In genomic region chr1:109995536-109995935, GRCh38 we compare ENCODE assay signal across 20 cellular contexts. TPM values are rescaled to one million over a fixed set of nuclear protein-coding genes. Genes with fewer than 3 reads are reported as not detected.
DNase-seq lines count a peak whose midpoint lies in the region; ATAC-seq and TF ChIP-seq lines count a peak whose summit lies in the region.
"Had no signal": no experiment of that assay in that cellular context is flagged by ENCODE, and none has a peak within 500 bp of the region (broad histone marks: within the 10 kb centered on the region; RNA-seq: fewer than 3 reads in every experiment).

No MANE protein-coding gene starts in this region.

- no peaks in the 10 kb centered on the region for H3K9me3 ChIP-seq in breast epithelium
- no peaks in the 10 kb centered on the region for H3K9me3 ChIP-seq in gastroesophageal sphincter
- H3K9me3 ChIP-seq in parathyroid adenoma (ENCODE audit: control insufficient read depth, low read length): no peaks in the 10 kb centered on the region
- no peaks in the 10 kb centered on the region for H3K9me3 ChIP-seq in upper lobe of right lung
- no peaks in the 10 kb centered on the region for H3K9me3 ChIP-seq in CD4-positive, alpha-beta memory T cell (ENCODE audit: control insufficient read depth in 1 of 2, low read length in 2 of 2)
- H3K9me3 ChIP-seq: A549; BLaER1 treated with 17β-estradiol and CSF1 and Interleukin-3, amounts not matched to agents 10 nM and 100 nM had no signal

- no peak overlapping the region for H2AFZ ChIP-seq in parathyroid adenoma
- H2AFZ ChIP-seq: neural progenitor cell had no signal

- H3K9me3 Mint-ChIP-seq in MCF 10A (ENCODE audit: unreplicated experiment): no peaks in the 10 kb centered on the region
- no peaks in the 10 kb centered on the region for H3K9me3 Mint-ChIP-seq in nephron progenitor cell
- H3K9me3 Mint-ChIP-seq in CD4-positive, alpha-beta memory T cell: no peaks in the 10 kb centered on the region
- H3K9me3 Mint-ChIP-seq: neural progenitor cell had no signal

- H3K79me2 ChIP-seq in parathyroid adenoma: peaks cover 15% of the 10 kb centered on the region

- no peaks in the 10 kb centered on the region for H3K27me3 Mint-ChIP-seq in MCF 10A (ENCODE audit: insufficient read depth, unreplicated experiment)
- H3K27me3 Mint-ChIP-seq in nephron progenitor cell (ENCODE audit: low read depth, poor library complexity): no peaks in the 10 kb centered on the region
- H3K27me3 Mint-ChIP-seq in CD4-positive, alpha-beta memory T cell: no peaks in the 10 kb centered on the region
- H3K27me3 Mint-ChIP-seq: activated naive CD8-positive, alpha-beta T cell had no signal

- BruUV-seq in MCF 10A (replicated peaks; lab: Mats Ljungman, UMichigan): no TSS peak

- CTCF ChIA-PET in MCF 10A (lab: Yijun Ruan, JAX): interaction anchor here (0.7 to 7.3 kb wide), 8 partner anchors 11 to 356 kb away, joined by 3 to 49 read pairs (median 8); partner anchors contain the start of gene AHCYL1
- CTCF ChIA-PET in CD4-positive, alpha-beta memory T cell (lab: Charles Lee; ENCODE audit: partially characterized antibody): interaction anchor here (3.4 kb wide), 2 partner anchors 11 to 355 kb away, joined by 9 to 12 read pairs; partner anchors contain the start of gene AHCYL1

- H3K36me3 Mint-ChIP-seq in MCF 10A (ENCODE audit: insufficient read depth, unreplicated experiment): peaks cover 6% of the 10 kb centered on the region
- peaks cover 38% of the 10 kb centered on the region for H3K36me3 Mint-ChIP-seq in nephron progenitor cell (ENCODE audit: low read depth)
- peaks cover 8 to 16% of the 10 kb centered on the region in 2 donors for H3K36me3 Mint-ChIP-seq in CD4-positive, alpha-beta memory T cell

- peaks cover 0 to 6% of the 10 kb centered on the region in 2 donors for H3K4me1 ChIP-seq in breast epithelium
- peaks cover 15 to 91% (median 33%) of the 10 kb centered on the region in 3 donors for H3K4me1 ChIP-seq in gastroesophageal sphincter
- H3K4me1 ChIP-seq in parathyroid adenoma: peaks cover 11% of the 10 kb centered on the region
- peaks cover 45% of the 10 kb centered on the region for H3K4me1 ChIP-seq in upper lobe of right lung
- no peaks in the 10 kb centered on the region for H3K4me1 ChIP-seq in CD4-positive, alpha-beta memory T cell (ENCODE audit: insufficient read depth, low read length)

- H3K4me1 Mint-ChIP-seq in MCF 10A (ENCODE audit: insufficient read depth, unreplicated experiment) (peaks cover 37% of the 10 kb centered on the region), nephron progenitor cell (peaks cover 29% of the 10 kb centered on the region)
- H3K4me1 Mint-ChIP-seq in CD4-positive, alpha-beta memory T cell: peaks cover 7 to 13% (median 10%) of the 10 kb centered on the region in 4 donors

- H3K36me3 ChIP-seq in breast epithelium (no peaks in the 10 kb centered on the region), gastroesophageal sphincter (no peaks in the 10 kb centered on the region), parathyroid adenoma (ENCODE audit: control insufficient read depth, insufficient read depth, low read length) (no peaks in the 10 kb centered on the region), upper lobe of right lung (no peaks in the 10 kb centered on the region)
- H3K36me3 ChIP-seq in CD4-positive, alpha-beta memory T cell (ENCODE audit: insufficient read depth, low read length): no peaks in the 10 kb centered on the region

- peak overlapping the region; percentile 50 for H3K4me2 ChIP-seq in parathyroid adenoma (ENCODE audit: low read length)
- H3K4me2 ChIP-seq: neural progenitor cell had no signal

- H3K4me3 Mint-ChIP-seq in MCF 10A (ENCODE audit: unreplicated experiment) (no peak overlapping the region), nephron progenitor cell (no peak overlapping the region)
- no peak overlapping the region for H3K4me3 Mint-ChIP-seq in CD4-positive, alpha-beta memory T cell
- H3K4me3 Mint-ChIP-seq: activated naive CD8-positive, alpha-beta T cell; neural progenitor cell had no signal

- intact Hi-C loops in MCF 10A (cut with micrococcal nuclease): no loop called here
- intact Hi-C loops in breast epithelium (cut with DNase I; ENCODE audit: low total_unique reads): no loop called here
- intact Hi-C loops in upper lobe of right lung (cut with DNase I): no loop called here
- intact Hi-C loops in CD4-positive, alpha-beta memory T cell (cut with micrococcal nuclease): no loop called here

- no peak for ATAC-seq in gastroesophageal sphincter
- ATAC-seq in upper lobe of right lung: peak; percentile 72
- ATAC-seq: right cardiac atrium had no signal

- TF ChIP-seq CTCF in MCF 10A (IDR thresholded peaks at IDR 0.05; ENCODE audit: unreplicated experiment) (no peak), breast epithelium (IDR thresholded peaks at IDR 0.05) (no peak), gastroesophageal sphincter (IDR thresholded peaks at IDR 0.05) (no peak), parathyroid adenoma (IDR thresholded peaks at IDR 0.05) (no peak), upper lobe of right lung (IDR thresholded peaks at IDR 0.05) (no peak), nephron progenitor cell (IDR thresholded peaks at IDR 0.05) (no peak)

- H3K27ac ChIP-seq in breast epithelium (peak overlapping the region in 1 of 2 donors; percentile 33), gastroesophageal sphincter (peak overlapping the region; percentile 70 to 80 (median 74)), parathyroid adenoma (peak overlapping the region; percentile 15), upper lobe of right lung (no peak overlapping the region)
- no peak overlapping the region for H3K27ac ChIP-seq in CD4-positive, alpha-beta memory T cell (ENCODE audit: low read depth, low read length)
- H3K27ac ChIP-seq: A549; BLaER1 treated with 17β-estradiol and CSF1 and Interleukin-3, amounts not matched to agents 10 nM and 100 nM; neural progenitor cell had no signal

- no peak for TF ChIP-seq EP300 in gastroesophageal sphincter (IDR thresholded peaks at IDR 0.05)

- DNase-seq in MCF 10A (ENCODE audit: unreplicated experiment) (peak; percentile 61), breast epithelium (ENCODE audit: low spot score in 2 of 2) (no peak), upper lobe of right lung (no peak), CD1c-positive myeloid dendritic cell (ENCODE audit: extremely low spot score) (no peak), nephron progenitor cell (no peak)
- DNase-seq in CD4-positive, alpha-beta memory T cell: no peak
- DNase-seq: activated CD4-positive, CD25-positive, alpha-beta regulatory T cell treated with anti-CD3 and anti-CD28 coated beads, Interleukin-2, amount 50 U/mL, for 72 hours; activated CD8-positive, alpha-beta memory T cell treated with anti-CD3 and anti-CD28 coated beads for 24 hours; foreskin fibroblast; kidney; NCI-H1092; NCI-H2029; right cardiac atrium; stimulated activated CD8-positive, alpha-beta memory T cell treated with anti-CD3 and anti-CD28 coated beads, Interleukin-4, amount 100 ng/mL, for 48 hours had no signal

- POLR2A ChIA-PET in MCF 10A (lab: Yijun Ruan, JAX): interaction anchor here (0.6 to 4.6 kb wide), 8 partner anchors 11 to 449 kb away, joined by 3 to 45 read pairs (median 4); partner anchors contain the start of genes AHCYL1 and GNAI3
- POLR2A ChIA-PET in CD4-positive, alpha-beta memory T cell (lab: Charles Lee; ENCODE audit: partially characterized antibody): no interaction called here

- no peak for TF ChIP-seq POLR2A in breast epithelium (IDR thresholded peaks at IDR 0.05)
- no peak for TF ChIP-seq POLR2A in gastroesophageal sphincter (IDR thresholded peaks at IDR 0.05)

- 94 to 100% methylated on average over 2 of the region's 2 CpGs for WGBS in gastroesophageal sphincter (ENCODE audit: low coverage in 1 of 2), 2 donors

- no peak overlapping the region for H3K9ac ChIP-seq in parathyroid adenoma
- H3K9ac ChIP-seq: BLaER1 treated with 17β-estradiol and CSF1 and Interleukin-3, amounts not matched to agents 10 nM and 100 nM; neural progenitor cell had no signal

- no peak overlapping the region for H3K4me3 ChIP-seq in breast epithelium
- H3K4me3 ChIP-seq in gastroesophageal sphincter: no peak overlapping the region
- H3K4me3 ChIP-seq in parathyroid adenoma (ENCODE audit: low read depth, low read length): no peak overlapping the region
- H3K4me3 ChIP-seq in upper lobe of right lung: no peak overlapping the region
- no peak overlapping the region for H3K4me3 ChIP-seq in CD4-positive, alpha-beta memory T cell (ENCODE audit: low read length in 2 of 2)
- H3K4me3 ChIP-seq: A549; BLaER1 treated with 17β-estradiol and CSF1 and Interleukin-3, amounts not matched to agents 10 nM and 100 nM; neural progenitor cell had no signal

- no peaks in the 10 kb centered on the region for H3K27me3 ChIP-seq in breast epithelium
- H3K27me3 ChIP-seq in gastroesophageal sphincter: no peaks in the 10 kb centered on the region
- H3K27me3 ChIP-seq in parathyroid adenoma (ENCODE audit: control insufficient read depth, insufficient read depth, low read length): no peaks in the 10 kb centered on the region
- no peaks in the 10 kb centered on the region for H3K27me3 ChIP-seq in upper lobe of right lung
- H3K27me3 ChIP-seq in CD4-positive, alpha-beta memory T cell (ENCODE audit: insufficient read depth, low read length): no peaks in the 10 kb centered on the region
- H3K27me3 ChIP-seq: BLaER1 treated with 17β-estradiol and CSF1 and Interleukin-3, amounts not matched to agents 10 nM and 100 nM; neural progenitor cell had no signal

- no peak overlapping the region for H3K27ac Mint-ChIP-seq in MCF 10A (ENCODE audit: low read depth, unreplicated experiment)
- no peak overlapping the region for H3K27ac Mint-ChIP-seq in nephron progenitor cell
- H3K27ac Mint-ChIP-seq in CD4-positive, alpha-beta memory T cell: no peak overlapping the region
- H3K27ac Mint-ChIP-seq: activated naive CD8-positive, alpha-beta T cell; neural progenitor cell had no signal

RNA-seq across cellular contexts. Expression of gene AHCYL1, which starts 11.0 kb away (rescaled TPM):
- total RNA-seq in MCF 10A (2022) (104 and 106 TPM in 2 replicates), breast epithelium (10 to 100 TPM; 67.7 to 75.1 (median 73.8) TPM), gastroesophageal sphincter (100 to 1,000 TPM in 1 of 4 donors, 10 to 100 TPM in 3; 82.6 to 102 (median 92.4) TPM), upper lobe of right lung (91.7 TPM)
- 10 to 100 TPM; 44.2 to 45.1 TPM for total RNA-seq in CD4-positive, alpha-beta memory T cell
- polyA plus RNA-seq in CD4-positive, alpha-beta memory T cell: 10 to 100 TPM; 41.7 to 54.9 TPM

RNA-seq across cellular contexts. Expression of gene STRIP1, which starts 38.9 kb away (rescaled TPM):
- total RNA-seq in MCF 10A (2022) (35.6 and 40.6 TPM in 2 replicates), breast epithelium (10 to 100 TPM; 35.7 to 59.0 (median 56.6) TPM), gastroesophageal sphincter (10 to 100 TPM; 29.3 to 46.9 (median 35.9) TPM), upper lobe of right lung (35.6 TPM)
- 10 to 100 TPM; 73.3 TPM for total RNA-seq in CD4-positive, alpha-beta memory T cell
- 10 to 100 TPM; 16.5 to 30.2 TPM for polyA plus RNA-seq in CD4-positive, alpha-beta memory T cell

Comparison
In these comparisons a context has a peak if more than half of its experiments do, and no peak if none do; other contexts are left out.
1. H3K27ac ChIP-seq: peak in gastroesophageal sphincter (4 of 4) and parathyroid adenoma (single experiment); none in upper lobe of right lung (single experiment) and CD4-positive, alpha-beta memory T cell (single experiment).